Comparison of ENCODE assay signal across 13 cellular contexts in the genomic region with DNA sequence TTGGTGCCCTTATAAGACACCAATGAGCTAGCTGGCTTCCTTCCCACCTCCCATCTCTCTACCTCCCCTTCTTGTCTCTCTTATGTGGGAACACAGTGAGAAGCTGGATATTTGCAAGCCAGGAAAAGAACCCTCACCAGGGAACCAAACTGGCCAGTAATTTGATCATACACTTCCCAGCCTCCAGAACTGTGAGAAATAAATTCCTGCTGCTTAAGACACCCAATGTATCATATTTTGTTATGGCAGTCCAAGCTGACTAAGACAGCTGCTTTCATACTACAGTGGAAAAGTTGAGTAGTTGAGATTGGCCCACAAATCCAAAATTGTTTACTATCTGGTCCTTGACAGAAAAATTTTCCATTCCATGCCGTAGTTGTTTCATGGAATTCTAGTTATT.
DNase-seq lines count a peak whose midpoint lies in the region; ATAC-seq and TF ChIP-seq lines count a peak whose summit lies in the region.
"Had no signal": no experiment of that assay in that cellular context is flagged by ENCODE, and none has a peak within 500 bp of the region (broad histone marks: within the 10 kb centered on the region; RNA-seq: fewer than 3 reads in every experiment).

No MANE protein-coding gene starts in this region.

- no peak overlapping the region for H4K8ac ChIP-seq in mesenchymal stem cell (ENCODE audit: low read length)

- H3K27me3 ChIP-seq in fibroblast of lung (ENCODE audit: control insufficient read depth, insufficient read depth, low read length) = no peaks in the 10 kb centered on the region
- no peaks in the 10 kb centered on the region for H3K27me3 ChIP-seq in mesenchymal stem cell (ENCODE audit: control insufficient read depth in 1 of 2, insufficient read depth in 1 of 2, low read length in 2 of 2)
- H3K27me3 ChIP-seq: BLaER1 treated with 17β-estradiol and CSF1 and Interleukin-3, amounts not matched to agents 10 nM and 100 nM had no signal

- H3K36me3 ChIP-seq in fibroblast of lung (ENCODE audit: control insufficient read depth, insufficient read depth, low read length) = no peaks in the 10 kb centered on the region
- no peaks in the 10 kb centered on the region for H3K36me3 ChIP-seq in mesenchymal stem cell (ENCODE audit: control insufficient read depth in 1 of 2, insufficient read depth in 2 of 2, low read depth in 1 of 2, low read length in 2 of 2)
- H3K36me3 ChIP-seq: BLaER1 treated with 17β-estradiol and CSF1 and Interleukin-3, amounts not matched to agents 10 nM and 100 nM had no signal

- H2BK5ac ChIP-seq in mesenchymal stem cell (ENCODE audit: low read depth, low read length, poor library complexity, severe bottlenecking) = no peak overlapping the region

- H3K4me3 ChIP-seq in fibroblast of lung (replicated peaks in 1 of 4; ENCODE audit: control extremely low read depth in 1 of 4, insufficient read depth in 1 of 4, low read depth in 3 of 4, low read length in 4 of 4) (no peak overlapping the region), mesenchymal stem cell (ENCODE audit: insufficient read depth in 1 of 2, low read depth in 1 of 2, low read length in 2 of 2) (no peak overlapping the region)
- H3K4me3 ChIP-seq: BLaER1 treated with 17β-estradiol and CSF1 and Interleukin-3, amounts not matched to agents 10 nM and 100 nM had no signal

- no peak overlapping the region for H2BK12ac ChIP-seq in mesenchymal stem cell (ENCODE audit: low read length in 2 of 2)

- no peak for ATAC-seq in GM18502 (IDR thresholded peaks at IDR 0.05; ENCODE audit: poor library complexity, unreplicated experiment)
- ATAC-seq: HepG2 had no signal

- H3K9me3 Mint-ChIP-seq in activated CD4-positive, alpha-beta memory T cell treated with anti-CD3 and anti-CD28 coated beads, Interleukin-2, amount 10 ng/mL, durations not matched to agents 7 days and 5 days = peaks cover 3% of the 10 kb centered on the region

- no peak overlapping the region for H3K14ac ChIP-seq in mesenchymal stem cell (ENCODE audit: low read length in 2 of 2)

- POLR2A ChIA-PET in activated CD4-positive, alpha-beta memory T cell treated with anti-CD3 and anti-CD28 coated beads, Interleukin-2, amount 10 ng/mL, durations not matched to agents 7 days and 5 days (lab: Charles Lee) = no interaction called here

- H3K9ac ChIP-seq in fibroblast of lung (ENCODE audit: insufficient read depth, low read length) (no peak overlapping the region), mesenchymal stem cell (ENCODE audit: low read length) (no peak overlapping the region)
- H3K9ac ChIP-seq: BLaER1 treated with 17β-estradiol and CSF1 and Interleukin-3, amounts not matched to agents 10 nM and 100 nM had no signal

- no peak overlapping the region for H3K27ac ChIP-seq in fibroblast of lung (ENCODE audit: insufficient read depth, low read length)
- no peak overlapping the region for H3K27ac ChIP-seq in mesenchymal stem cell (ENCODE audit: low read length, poor library complexity, severe bottlenecking)
- H3K27ac ChIP-seq: 22Rv1; BLaER1 treated with 17β-estradiol and CSF1 and Interleukin-3, amounts not matched to agents 10 nM and 100 nM had no signal

- H3K9me3 ChIP-seq in fibroblast of lung (ENCODE audit: control insufficient read depth, insufficient read depth, low read depth, low read length) = no peaks in the 10 kb centered on the region
- no peaks in the 10 kb centered on the region for H3K9me3 ChIP-seq in mesenchymal stem cell (ENCODE audit: control insufficient read depth, low read length)

- no peak for TF ChIP-seq CTCF in fibroblast of lung (conservative IDR thresholded peaks at IDR 0.05 in 1 of 2, IDR thresholded peaks at IDR 0.05 in 1 of 2; ENCODE audit: low read depth in 1 of 2, low read length in 2 of 2)

- H3K79me2 ChIP-seq in fibroblast of lung (ENCODE audit: control insufficient read depth, insufficient read depth, low read length) = no peaks in the 10 kb centered on the region

- H3K23ac ChIP-seq in mesenchymal stem cell (ENCODE audit: low read length in 2 of 2) = no peak overlapping the region

- H2BK120ac ChIP-seq in mesenchymal stem cell (ENCODE audit: low read depth, low read length) = no peak overlapping the region

- H3K4me2 ChIP-seq in fibroblast of lung (ENCODE audit: extremely low read depth, insufficient read depth, low read length) (no peak overlapping the region), mesenchymal stem cell (ENCODE audit: low read length, poor library complexity, severe bottlenecking) (no peak overlapping the region)
- H3K4me2 ChIP-seq: BLaER1 treated with 17β-estradiol and CSF1 and Interleukin-3, amounts not matched to agents 10 nM and 100 nM had no signal

- no peaks in the 10 kb centered on the region for H3K79me1 ChIP-seq in mesenchymal stem cell (replicated peaks; ENCODE audit: low read length, poor library complexity, severe bottlenecking)

- H3K27ac Mint-ChIP-seq in activated CD4-positive, alpha-beta memory T cell treated with anti-CD3 and anti-CD28 coated beads, Interleukin-2, amount 10 ng/mL, durations not matched to agents 7 days and 5 days = no peak overlapping the region
- H3K27ac Mint-ChIP-seq: CD4-positive, CD25-positive, alpha-beta regulatory T cell had no signal

- H2BK15ac ChIP-seq in mesenchymal stem cell (ENCODE audit: low read depth, poor library complexity, severe bottlenecking) = no peak overlapping the region

- no peak overlapping the region for H2AFZ ChIP-seq in fibroblast of lung (ENCODE audit: low read length)
- no peak overlapping the region for H2AFZ ChIP-seq in mesenchymal stem cell (ENCODE audit: low read depth, low read length)

- H3K36me3 Mint-ChIP-seq in activated CD4-positive, alpha-beta memory T cell treated with anti-CD3 and anti-CD28 coated beads, Interleukin-2, amount 10 ng/mL, durations not matched to agents 7 days and 5 days (ENCODE audit: low read depth) = no peaks in the 10 kb centered on the region
- H3K36me3 Mint-ChIP-seq: CD4-positive, CD25-positive, alpha-beta regulatory T cell had no signal

- H3K27me3 Mint-ChIP-seq in activated CD4-positive, alpha-beta memory T cell treated with anti-CD3 and anti-CD28 coated beads, Interleukin-2, amount 10 ng/mL, durations not matched to agents 7 days and 5 days = no peaks in the 10 kb centered on the region

- WGBS in mesenchymal stem cell = 91% methylated on average over 1 of the region's 1 CpG

- no peak overlapping the region for H3K18ac ChIP-seq in mesenchymal stem cell (ENCODE audit: low read depth in 1 of 2, low read length in 2 of 2)

- no peak overlapping the region for H4K91ac ChIP-seq in mesenchymal stem cell (ENCODE audit: low read length)

- no peak overlapping the region for H3K4ac ChIP-seq in mesenchymal stem cell (ENCODE audit: low read depth in 1 of 2, low read length in 2 of 2)

- DNase-seq in NCI-H2171 treated with DMSO at 0.1 percent for 48 hours (lab: John Stamatoyannopoulos, UW) (peak; percentile 9), NCI-H2171 (lab: John Stamatoyannopoulos, UW) (no peak), fibroblast of lung (ENCODE audit: low read depth in 2 of 2) (peak; percentile 6 to 93), mesenchymal stem cell (peak; percentile 10), NAMALWA (ENCODE audit: low spot score) (no peak)
- no peak for DNase-seq in activated CD4-positive, alpha-beta memory T cell treated with anti-CD3 and anti-CD28 coated beads, Interleukin-2, amount 10 ng/mL, durations not matched to agents 7 days and 5 days
- DNase-seq: CD4-positive, CD25-positive, alpha-beta regulatory T cell; DMS53; GF-D8 had no signal

- no peak overlapping the region for H3K4me3 Mint-ChIP-seq in activated CD4-positive, alpha-beta memory T cell treated with anti-CD3 and anti-CD28 coated beads, Interleukin-2, amount 10 ng/mL, durations not matched to agents 7 days and 5 days
- H3K4me3 Mint-ChIP-seq: CD4-positive, CD25-positive, alpha-beta regulatory T cell had no signal

- CTCF ChIA-PET in activated CD4-positive, alpha-beta memory T cell treated with anti-CD3 and anti-CD28 coated beads, Interleukin-2, amount 10 ng/mL, durations not matched to agents 7 days and 5 days (lab: Charles Lee) = no interaction called here

- H3K4me1 ChIP-seq in fibroblast of lung (ENCODE audit: control insufficient read depth, extremely low read depth, insufficient read depth, low read length) (no peaks in the 10 kb centered on the region), mesenchymal stem cell (ENCODE audit: control insufficient read depth, insufficient read depth, low read depth, low read length) (no peaks in the 10 kb centered on the region)
- H3K4me1 ChIP-seq: BLaER1 treated with 17β-estradiol and CSF1 and Interleukin-3, amounts not matched to agents 10 nM and 100 nM had no signal

- H4K20me1 ChIP-seq in fibroblast of lung (ENCODE audit: control insufficient read depth, extremely low read depth, insufficient read depth, low read length) = no peaks in the 10 kb centered on the region
- H4K20me1 ChIP-seq: BLaER1 treated with 17β-estradiol and CSF1 and Interleukin-3, amounts not matched to agents 10 nM and 100 nM had no signal

- no peaks in the 10 kb centered on the region for H3K4me1 Mint-ChIP-seq in activated CD4-positive, alpha-beta memory T cell treated with anti-CD3 and anti-CD28 coated beads, Interleukin-2, amount 10 ng/mL, durations not matched to agents 7 days and 5 days
- H3K4me1 Mint-ChIP-seq: CD4-positive, CD25-positive, alpha-beta regulatory T cell had no signal

- no peak overlapping the region for H2AK5ac ChIP-seq in mesenchymal stem cell (ENCODE audit: low read length, severe bottlenecking)

Comparison
In these comparisons a context has a peak if more than half of its experiments do, and no peak if none do; other contexts are left out.
1. DNase-seq: peak in NCI-H2171 treated with DMSO at 0.1 percent for 48 hours (single experiment), fibroblast of lung (2 of 2) and mesenchymal stem cell (single experiment); none in NCI-H2171 (single experiment), NAMALWA (single experiment) and activated CD4-positive, alpha-beta memory T cell treated with anti-CD3 and anti-CD28 coated beads, Interleukin-2, amount 10 ng/mL, durations not matched to agents 7 days and 5 days (single experiment).